In genomic region chr19:34350161-34350561, GRCh38 we compare ENCODE assay signal across 9 cellular contexts. TPM values are rescaled to one million over a fixed set of nuclear protein-coding genes. Genes with fewer than 3 reads are reported as not detected.
A peak's percentile ranks its signal among the peaks of the same experiment; 100 is the strongest.
DNase-seq lines count a peak whose midpoint lies in the region; ATAC-seq, FAIRE-seq and TF ChIP-seq lines count a peak whose summit lies in the region.
"Had no signal": no experiment of that assay in that cellular context is flagged by ENCODE, and none has a peak within 500 bp of the region (broad histone marks: within the 10 kb centered on the region; RNA-seq: fewer than 3 reads in every experiment).

No MANE protein-coding gene starts in this region.

- peaks cover 12 to 19% of the 10 kb centered on the region in 2 donors for H3K36me3 Mint-ChIP-seq in CD4-positive, alpha-beta memory T cell
- peaks cover 5% of the 10 kb centered on the region for H3K36me3 Mint-ChIP-seq in activated naive CD4-positive, alpha-beta T cell treated with anti-CD3 and anti-CD28 coated beads, Interleukin-2, amount 50 U/mL, for 24 hours

- no peaks in the 10 kb centered on the region for H3K9me3 Mint-ChIP-seq in CD4-positive, alpha-beta memory T cell
- H3K9me3 Mint-ChIP-seq in activated naive CD4-positive, alpha-beta T cell treated with anti-CD3 and anti-CD28 coated beads, Interleukin-2, amount 50 U/mL, for 24 hours = no peaks in the 10 kb centered on the region

- H3K4me1 ChIP-seq in CD4-positive, alpha-beta memory T cell (ENCODE audit: insufficient read depth, low read length) = peaks cover 35% of the 10 kb centered on the region
- no peaks in the 10 kb centered on the region for H3K4me1 ChIP-seq in body of pancreas

- no peak for FAIRE-seq in GM19239 (lab: Jason Lieb, UNC)

- POLR2A ChIA-PET in CD4-positive, alpha-beta memory T cell (lab: Charles Lee; ENCODE audit: partially characterized antibody) = interaction anchor here (0.8 to 2.9 kb wide), 6 partner anchors 9 to 177 kb away, joined by 3 to 14 read pairs (median 4); partner anchors contain the start of genes GPI, LSM14A and UBA2

- H3K4me1 Mint-ChIP-seq in CD4-positive, alpha-beta memory T cell = peaks cover 17 to 46% (median 28%) of the 10 kb centered on the region in 4 donors
- peaks cover 32% of the 10 kb centered on the region for H3K4me1 Mint-ChIP-seq in activated naive CD4-positive, alpha-beta T cell treated with anti-CD3 and anti-CD28 coated beads, Interleukin-2, amount 50 U/mL, for 24 hours

- H3K27me3 Mint-ChIP-seq in CD4-positive, alpha-beta memory T cell = no peaks in the 10 kb centered on the region
- no peaks in the 10 kb centered on the region for H3K27me3 Mint-ChIP-seq in activated naive CD4-positive, alpha-beta T cell treated with anti-CD3 and anti-CD28 coated beads, Interleukin-2, amount 50 U/mL, for 24 hours

- H3K27ac Mint-ChIP-seq in CD4-positive, alpha-beta memory T cell = peak overlapping the region; percentile 74 to 93 (median 90)
- peak overlapping the region; percentile 96 for H3K27ac Mint-ChIP-seq in activated naive CD4-positive, alpha-beta T cell treated with anti-CD3 and anti-CD28 coated beads, Interleukin-2, amount 50 U/mL, for 24 hours

- WGBS in body of pancreas, 2 donors = 82 to 88% methylated on average over 7 of the region's 7 CpGs

- ATAC-seq in body of pancreas = no peak

- no peak for TF ChIP-seq CTCF in body of pancreas (IDR thresholded peaks at IDR 0.05)

- peak; percentile 78 to 91 (median 87) for DNase-seq in CD4-positive, alpha-beta memory T cell
- peak; percentile 61 for DNase-seq in activated CD4-positive, CD25-positive, alpha-beta regulatory T cell treated with anti-CD3 and anti-CD28 coated beads, Interleukin-2, amount 50 U/mL, for 16 hours (ENCODE audit: low read depth, low spot score)
- peak; percentile 75 for DNase-seq in stimulated activated CD4-positive, alpha-beta T cell treated with anti-CD3 and anti-CD28 coated beads, Interleukin-1b, Interleukin-23, amount 100 ng/mL, for 48 hours
- DNase-seq in body of pancreas (no peak), NCI-H187 treated with DMSO at 0.1 percent for 48 hours (lab: John Stamatoyannopoulos, UW) (no peak), NCI-H1048 (lab: John Stamatoyannopoulos, UW) (no peak), GM19239 (ENCODE audit: insufficient read length, low spot score) (no peak)
- DNase-seq: NCI-H1417 treated with DMSO at 0.1 percent for 48 hours had no signal

- no peak for TF ChIP-seq POLR2A in body of pancreas (IDR thresholded peaks at IDR 0.05)

- intact Hi-C loops in CD4-positive, alpha-beta memory T cell (cut with micrococcal nuclease) = loop anchor here (1.0 to 2.0 kb wide), 7 partner anchors 9 to 178 kb away; partner anchors contain the start of genes GPI, LSM14A and PDCD2L
- intact Hi-C loops in body of pancreas (cut with DNase I) = no loop called here

- H3K9me3 ChIP-seq in CD4-positive, alpha-beta memory T cell (ENCODE audit: control insufficient read depth in 1 of 2, low read length in 2 of 2) = no peaks in the 10 kb centered on the region
- H3K9me3 ChIP-seq in body of pancreas = no peaks in the 10 kb centered on the region

- peaks cover 11% of the 10 kb centered on the region for H3K36me3 ChIP-seq in CD4-positive, alpha-beta memory T cell (ENCODE audit: insufficient read depth, low read length)
- H3K36me3 ChIP-seq in body of pancreas (replicated peaks in 1 of 2; ENCODE audit: insufficient read depth in 1 of 2, low read depth in 2 of 2) = peaks cover 0 to 27% of the 10 kb centered on the region in 2 donors

- peak overlapping the region in 7 of 8 donors; percentile 40 to 80 (median 66) for H3K4me3 Mint-ChIP-seq in CD4-positive, alpha-beta memory T cell
- H3K4me3 Mint-ChIP-seq in activated naive CD4-positive, alpha-beta T cell treated with anti-CD3 and anti-CD28 coated beads, Interleukin-2, amount 50 U/mL, for 24 hours = peak overlapping the region; percentile 72

- CTCF ChIA-PET in CD4-positive, alpha-beta memory T cell (lab: Charles Lee; ENCODE audit: partially characterized antibody) = interaction anchor here (1.4 to 1.6 kb wide), 2 partner anchors 9 to 80 kb away, joined by 4 to 5 read pairs; no protein-coding TSS in a partner anchor

- H3K27me3 ChIP-seq in CD4-positive, alpha-beta memory T cell (ENCODE audit: insufficient read depth, low read length) = no peaks in the 10 kb centered on the region
- no peaks in the 10 kb centered on the region for H3K27me3 ChIP-seq in body of pancreas

- H3K27ac ChIP-seq in CD4-positive, alpha-beta memory T cell (ENCODE audit: low read depth, low read length) = peak overlapping the region; percentile 35
- no peak overlapping the region for H3K27ac ChIP-seq in body of pancreas

- no peak overlapping the region for H3K4me3 ChIP-seq in CD4-positive, alpha-beta memory T cell (ENCODE audit: low read length in 2 of 2)
- H3K4me3 ChIP-seq in body of pancreas = no peak overlapping the region

RNA-seq across cellular contexts. Expression of gene GPI, which starts 14.8 kb away (rescaled TPM):
- total RNA-seq in CD4-positive, alpha-beta memory T cell = 100 to 1,000 TPM; 121 to 127 TPM
- 100 to 1,000 TPM; 127 to 156 TPM for polyA plus RNA-seq in CD4-positive, alpha-beta memory T cell
- 100 to 1,000 TPM in 1 of 2 donors, 10 to 100 TPM in 1; 66.4 to 118 TPM for total RNA-seq in body of pancreas

RNA-seq across cellular contexts. Expression of gene PDCD2L, which starts 54.0 kb away (rescaled TPM):
- 10 to 100 TPM in 1 of 2 experiments, 1 to 10 TPM in 1; 8.8 to 12.3 TPM for total RNA-seq in CD4-positive, alpha-beta memory T cell
- 10 to 100 TPM; 11.4 to 18.9 TPM for polyA plus RNA-seq in CD4-positive, alpha-beta memory T cell
- 10 to 100 TPM; 13.2 to 45.5 TPM for total RNA-seq in body of pancreas

Comparison
In these comparisons a context has a peak if more than half of its experiments do, and no peak if none do; other contexts are left out.
1. DNase-seq: peak in CD4-positive, alpha-beta memory T cell (5 of 5), activated CD4-positive, CD25-positive, alpha-beta regulatory T cell treated with anti-CD3 and anti-CD28 coated beads, Interleukin-2, amount 50 U/mL, for 16 hours (single experiment) and stimulated activated CD4-positive, alpha-beta T cell treated with anti-CD3 and anti-CD28 coated beads, Interleukin-1b, Interleukin-23, amount 100 ng/mL, for 48 hours (single experiment); none in body of pancreas (0 of 4), NCI-H187 treated with DMSO at 0.1 percent for 48 hours (single experiment), NCI-H1048 (single experiment) and GM19239 (single experiment).